1 cellular context compared by ENCODE assay signal in the genomic region with DNA sequence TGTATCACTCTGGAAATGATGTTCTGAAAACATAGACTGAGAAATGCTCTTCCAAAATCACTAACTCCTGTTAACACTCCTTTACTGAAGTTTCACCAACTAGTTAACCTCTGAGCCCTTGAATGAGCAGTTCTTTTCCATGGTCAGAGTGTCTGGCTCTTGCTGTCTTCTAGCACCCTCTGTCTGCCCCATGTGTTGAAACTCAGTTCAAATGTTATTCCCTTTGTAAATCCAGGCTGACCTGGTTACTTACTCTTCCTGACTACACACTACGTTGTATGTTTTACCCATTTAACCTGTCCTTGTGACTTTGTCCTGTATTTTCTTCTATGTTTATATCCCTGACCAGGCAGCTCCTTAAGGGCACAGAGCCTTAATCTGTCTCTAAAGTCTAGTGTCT.
TF ChIP-seq lines count a peak whose summit lies in the region.

No MANE protein-coding gene starts in this region.

TF ChIP-seq in HCT116, 20 proteins besides CTCF, POLR2A, EP300 and RAD21 (continued from another document):
- no peak for TF ChIP-seq EZH2phosphoT487 (IDR thresholded peaks at IDR 0.05; ENCODE audit: borderline replicate concordance)
